ENCODE assay signal across 18 cellular contexts in genomic region chr6:157657754-157658153, GRCh38.
DNase-seq lines count a peak whose midpoint lies in the region; ATAC-seq, FAIRE-seq and TF ChIP-seq lines count a peak whose summit lies in the region.
"Had no signal": no experiment of that assay in that cellular context is flagged by ENCODE, and none has a peak within 500 bp of the region (broad histone marks: within the 10 kb centered on the region; RNA-seq: fewer than 3 reads in every experiment).

No MANE protein-coding gene starts in this region.

- FAIRE-seq in D721Med (lab: Jason Lieb, UNC): peak; percentile 21
- FAIRE-seq: GM12892, GM18507, GM19239 had no signal

- TF ChIP-seq CTCF in D721Med (IDR thresholded peaks at IDR 0.05; ENCODE audit: insufficient read depth, missing control alignments): no peak

- DNase-seq in NCI-H1694 treated with DMSO at 0.1 percent for 48 hours (lab: John Stamatoyannopoulos, UW) (peak; percentile 23), NCI-H1694 (lab: John Stamatoyannopoulos, UW) (no peak), D721Med (ENCODE audit: insufficient read length, low spot score) (no peak), NCI-H82 treated with DMSO at 0.1 percent for 48 hours (lab: John Stamatoyannopoulos, UW; ENCODE audit: unreplicated experiment) (peak; percentile 77), superior temporal gyrus (ENCODE audit: extremely low spot score) (peak; percentile 29), medulla oblongata (ENCODE audit: extremely low spot score) (no peak)
- DNase-seq: 8988T; Calu3; CD8-positive, alpha-beta T cell; DMS153; DMS79; GDM1; GM23248 had no signal

- ATAC-seq in GM18870 (IDR thresholded peaks at IDR 0.05; ENCODE audit: unreplicated experiment) (no peak), GM21786 (IDR thresholded peaks at IDR 0.05; ENCODE audit: unreplicated experiment) (no peak)
- ATAC-seq: CD8-positive, alpha-beta T cell had no signal

Comparison
In these comparisons a context has a peak if more than half of its experiments do, and no peak if none do; other contexts are left out.
1. DNase-seq: peak in NCI-H1694 treated with DMSO at 0.1 percent for 48 hours (single experiment), NCI-H82 treated with DMSO at 0.1 percent for 48 hours (single experiment) and superior temporal gyrus (single experiment); none in NCI-H1694 (single experiment), D721Med (single experiment) and medulla oblongata (single experiment).